15 cellular contexts compared by ENCODE assay signal in the genomic region with DNA sequence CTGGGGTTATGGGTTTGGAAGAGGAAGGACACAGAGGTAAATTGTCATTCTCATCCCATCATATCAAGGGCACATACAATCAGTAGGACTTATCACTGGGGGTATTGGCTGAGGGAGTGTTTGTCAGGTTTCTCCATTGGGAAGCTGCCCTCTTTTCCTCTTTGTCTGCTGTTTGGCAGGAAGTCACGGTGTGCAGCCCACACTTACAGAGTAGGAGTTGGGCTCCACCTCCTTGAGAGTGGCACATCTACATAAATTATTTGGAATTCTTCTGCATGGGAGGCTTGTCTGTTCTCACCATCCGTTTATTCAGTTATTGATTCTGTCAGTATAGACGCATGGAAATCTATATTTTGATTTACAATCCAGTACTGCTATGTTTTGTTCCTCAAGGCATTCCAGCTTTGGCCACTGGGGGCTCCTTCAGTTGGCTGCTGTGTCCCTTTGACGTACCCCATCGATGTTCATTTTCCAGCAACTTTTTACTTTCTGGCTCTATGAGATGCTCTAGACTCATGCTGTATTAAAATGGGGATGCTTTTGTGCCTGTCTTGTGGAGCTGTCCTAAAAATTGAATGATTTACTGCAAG.
DNase-seq lines count a peak whose midpoint lies in the region; ATAC-seq, FAIRE-seq and TF ChIP-seq lines count a peak whose summit lies in the region.
"Had no signal": no experiment of that assay in that cellular context is flagged by ENCODE, and none has a peak within 500 bp of the region (broad histone marks: within the 10 kb centered on the region; RNA-seq: fewer than 3 reads in every experiment).

No MANE protein-coding gene starts in this region.

- no peaks in the 10 kb centered on the region for H3K4me1 Mint-ChIP-seq in Caco-2 (ENCODE audit: low read depth, unreplicated experiment)
- H3K4me1 Mint-ChIP-seq in nephron progenitor cell, result peaks cover 25% of the 10 kb centered on the region
- H3K4me1 Mint-ChIP-seq in activated T-helper 17 cell treated with anti-CD3 and anti-CD28 coated beads, Interleukin-2, amount 50 U/mL, for 72 hours, result peaks cover 16% of the 10 kb centered on the region

- POLR2A ChIA-PET in Caco-2 (lab: Charles Lee), result no interaction called here

- dilution Hi-C loops in mammary epithelial cell (cut with HindIII; ENCODE audit: low sequenced_read_pairs), result no loop called here

- H4K8ac ChIP-seq in trophoblast cell (ENCODE audit: low read depth, low read length), result no peak overlapping the region

- TF ChIP-seq CTCF in Caco-2 (IDR thresholded peaks at IDR 0.05; ENCODE audit: insufficient read depth in 1 of 2, low read depth in 1 of 2, low read length in 1 of 2, severe bottlenecking in 1 of 2, unreplicated experiment in 1 of 2) (peak; percentile 24 to 40), LNCAP (IDR thresholded peaks at IDR 0.05) (peak; percentile 45), mammary epithelial cell (conservative IDR thresholded peaks at IDR 0.05 in 1 of 2, IDR thresholded peaks at IDR 0.05 in 1 of 2; ENCODE audit: extremely low read depth in 1 of 2, insufficient read depth in 1 of 2, low read depth in 1 of 2, low read length in 2 of 2) (peak; percentile 38 to 39), nephron progenitor cell (IDR thresholded peaks at IDR 0.05) (peak; percentile 48)

- H3K4me3 ChIP-seq in Caco-2 (ENCODE audit: low read depth, low read length) (no peak overlapping the region), mammary epithelial cell (replicated peaks in 1 of 3; ENCODE audit: insufficient read depth in 1 of 3, low read depth in 2 of 3, low read length in 3 of 3) (no peak overlapping the region), H7 (ENCODE audit: insufficient read depth, low read depth, low read length) (no peak overlapping the region), trophoblast cell (ENCODE audit: low read depth, low read length) (no peak overlapping the region)

- in situ Hi-C loops in mammary epithelial cell (cut with MboI; ENCODE audit: low sequenced_read_pairs in 2 of 2), result loop anchor here in 1 of 2 donors (25.0 kb wide), 1 partner anchor 742 kb away; no protein-coding TSS in a partner anchor

- H3K79me2 ChIP-seq in mammary epithelial cell (ENCODE audit: insufficient read depth, low read length) (peaks cover 38% of the 10 kb centered on the region), trophoblast cell (ENCODE audit: control insufficient read depth, insufficient read depth, low read length, poor library complexity) (no peaks in the 10 kb centered on the region)

- H3K18ac ChIP-seq in trophoblast cell (ENCODE audit: low read length), result no peak overlapping the region

- H2BK5ac ChIP-seq in trophoblast cell (ENCODE audit: low read depth, low read length, poor library complexity), result no peak overlapping the region

- H2AFZ ChIP-seq in mammary epithelial cell (ENCODE audit: low read depth, low read length) (no peak overlapping the region), trophoblast cell (ENCODE audit: insufficient read depth, low read length, poor library complexity) (no peak overlapping the region)

- DNase-seq in Caco-2 (no peak), mammary epithelial cell (no peak), nephron progenitor cell (no peak), H7 (no peak), trophoblast cell (no peak), urothelium cell line (ENCODE audit: low spot score) (no peak)
- DNase-seq: activated T-cell treated with anti-CD3 and anti-CD28 coated beads, Interleukin-2, amount 50 U/mL, for 24 hours; KG1; naive thymus-derived CD8-positive, alpha-beta T cell; NCI-H226 had no signal

- BruUV-seq in Caco-2 (replicated peaks; lab: Mats Ljungman, UMichigan) (no TSS peak), mammary epithelial cell (replicated peaks; lab: Mats Ljungman, UMichigan) (no TSS peak)

- no peak for ATAC-seq in activated T-helper 17 cell treated with anti-CD3 and anti-CD28 coated beads, Interleukin-2, amount 50 U/mL, for 72 hours (replicated peaks)
- ATAC-seq: esophagus mucosa; naive thymus-derived CD8-positive, alpha-beta T cell had no signal

- H3K4me1 ChIP-seq in Caco-2 (no peaks in the 10 kb centered on the region), mammary epithelial cell (ENCODE audit: insufficient read depth, low read length) (peaks cover 3% of the 10 kb centered on the region), trophoblast cell (ENCODE audit: control insufficient read depth in 1 of 2, insufficient read depth in 2 of 2, low read length in 2 of 2) (no peaks in the 10 kb centered on the region)

- H4K12ac ChIP-seq in trophoblast cell (ENCODE audit: low read depth, low read length), result no peak overlapping the region

- H4K91ac ChIP-seq in trophoblast cell (ENCODE audit: low read depth, low read length), result no peak overlapping the region

- H3K27me3 Mint-ChIP-seq in Caco-2 (ENCODE audit: insufficient read depth, unreplicated experiment) (peaks cover 12% of the 10 kb centered on the region), nephron progenitor cell (ENCODE audit: low read depth, poor library complexity) (peaks cover 31% of the 10 kb centered on the region)
- no peaks in the 10 kb centered on the region for H3K27me3 Mint-ChIP-seq in activated T-helper 17 cell treated with anti-CD3 and anti-CD28 coated beads, Interleukin-2, amount 50 U/mL, for 72 hours
- H3K27me3 Mint-ChIP-seq: activated T-cell treated with anti-CD3 and anti-CD28 coated beads, Interleukin-2, amount 50 U/mL, for 24 hours; naive thymus-derived CD8-positive, alpha-beta T cell had no signal

- H3K4ac ChIP-seq in trophoblast cell (ENCODE audit: low read depth, low read length), result no peak overlapping the region

- H4K20me1 ChIP-seq in mammary epithelial cell (ENCODE audit: insufficient read depth, low read length), result no peaks in the 10 kb centered on the region

- no peaks in the 10 kb centered on the region for H3K27me3 ChIP-seq in Caco-2 (replicated peaks; ENCODE audit: control insufficient read depth, insufficient read depth, low read length)
- H3K27me3 ChIP-seq in mammary epithelial cell (ENCODE audit: insufficient read depth, low read length), result no peaks in the 10 kb centered on the region
- H3K27me3 ChIP-seq in H7 (ENCODE audit: control insufficient read depth, insufficient read depth, low read length), result no peaks in the 10 kb centered on the region
- H3K27me3 ChIP-seq in trophoblast cell (ENCODE audit: insufficient read depth, low read length), result no peaks in the 10 kb centered on the region

- no peak overlapping the region for H2BK120ac ChIP-seq in trophoblast cell (ENCODE audit: insufficient read depth, low read length, poor library complexity)

- H3K4me2 ChIP-seq in mammary epithelial cell (ENCODE audit: insufficient read depth, low read depth, low read length), result no peak overlapping the region
- H3K4me2 ChIP-seq in trophoblast cell (ENCODE audit: low read length), result no peak overlapping the region

- WGBS in mammary epithelial cell (ENCODE audit: low coverage, missing lambda C conversion rate), result 53% methylated on average over 5 of the region's 5 CpGs
- WGBS in trophoblast cell (ENCODE audit: extremely low coverage, insufficient coverage, insufficient read length), result no CpG with 5 or more reads among the region's 5 CpGs

- no peak overlapping the region for H3K14ac ChIP-seq in trophoblast cell (ENCODE audit: low read length)

- H3K23ac ChIP-seq in trophoblast cell (ENCODE audit: low read length), result no peak overlapping the region

- H3K36me3 Mint-ChIP-seq in Caco-2 (ENCODE audit: insufficient read depth, unreplicated experiment) (no peaks in the 10 kb centered on the region), nephron progenitor cell (ENCODE audit: low read depth) (no peaks in the 10 kb centered on the region)
- H3K36me3 Mint-ChIP-seq in activated T-helper 17 cell treated with anti-CD3 and anti-CD28 coated beads, Interleukin-2, amount 50 U/mL, for 72 hours (ENCODE audit: low read depth), result no peaks in the 10 kb centered on the region
- H3K36me3 Mint-ChIP-seq: naive thymus-derived CD8-positive, alpha-beta T cell had no signal

- H2BK12ac ChIP-seq in trophoblast cell (ENCODE audit: low read length), result no peak overlapping the region

- H3K9me3 ChIP-seq in Caco-2 (no peaks in the 10 kb centered on the region), mammary epithelial cell (replicated peaks; ENCODE audit: insufficient read depth, low read length) (no peaks in the 10 kb centered on the region), trophoblast cell (ENCODE audit: insufficient read depth, low read depth, low read length) (no peaks in the 10 kb centered on the region)

- no peak overlapping the region for H2AK5ac ChIP-seq in trophoblast cell (ENCODE audit: low read length)

- H3K27ac ChIP-seq in mammary epithelial cell (ENCODE audit: insufficient read depth, low read depth, low read length), result no peak overlapping the region
- H3K27ac ChIP-seq in trophoblast cell (ENCODE audit: low read depth, low read length), result no peak overlapping the region

- no peak overlapping the region for H3K4me3 Mint-ChIP-seq in Caco-2 (ENCODE audit: unreplicated experiment)
- H3K4me3 Mint-ChIP-seq in nephron progenitor cell, result no peak overlapping the region
- no peak overlapping the region for H3K4me3 Mint-ChIP-seq in activated T-helper 17 cell treated with anti-CD3 and anti-CD28 coated beads, Interleukin-2, amount 50 U/mL, for 72 hours
- H3K4me3 Mint-ChIP-seq: activated T-cell treated with anti-CD3 and anti-CD28 coated beads, Interleukin-2, amount 50 U/mL, for 24 hours; naive thymus-derived CD8-positive, alpha-beta T cell had no signal

- no peaks in the 10 kb centered on the region for H3K36me3 ChIP-seq in Caco-2 (ENCODE audit: control insufficient read depth, insufficient read depth, low read length)
- no peaks in the 10 kb centered on the region for H3K36me3 ChIP-seq in mammary epithelial cell (ENCODE audit: insufficient read depth, low read length)
- no peaks in the 10 kb centered on the region for H3K36me3 ChIP-seq in H7 (replicated peaks; ENCODE audit: control insufficient read depth, insufficient read depth, low read length)
- no peaks in the 10 kb centered on the region for H3K36me3 ChIP-seq in trophoblast cell (ENCODE audit: control insufficient read depth in 1 of 2, insufficient read depth in 2 of 2, low read length in 2 of 2)

- H3K27ac Mint-ChIP-seq in Caco-2 (ENCODE audit: unreplicated experiment) (no peak overlapping the region), nephron progenitor cell (no peak overlapping the region)
- H3K27ac Mint-ChIP-seq in activated T-helper 17 cell treated with anti-CD3 and anti-CD28 coated beads, Interleukin-2, amount 50 U/mL, for 72 hours, result no peak overlapping the region
- H3K27ac Mint-ChIP-seq: activated T-cell treated with anti-CD3 and anti-CD28 coated beads, Interleukin-2, amount 50 U/mL, for 24 hours; naive thymus-derived CD8-positive, alpha-beta T cell had no signal

- H3K9ac ChIP-seq in mammary epithelial cell (ENCODE audit: insufficient read depth, low read length) (no peak overlapping the region), trophoblast cell (ENCODE audit: low read length) (no peak overlapping the region)

- H3K9me3 Mint-ChIP-seq in Caco-2 (ENCODE audit: unreplicated experiment) (no peaks in the 10 kb centered on the region), nephron progenitor cell (no peaks in the 10 kb centered on the region)
- no peaks in the 10 kb centered on the region for H3K9me3 Mint-ChIP-seq in activated T-helper 17 cell treated with anti-CD3 and anti-CD28 coated beads, Interleukin-2, amount 50 U/mL, for 72 hours
- H3K9me3 Mint-ChIP-seq: activated T-cell treated with anti-CD3 and anti-CD28 coated beads, Interleukin-2, amount 50 U/mL, for 24 hours; naive thymus-derived CD8-positive, alpha-beta T cell had no signal

- intact Hi-C loops in Caco-2 (cut with micrococcal nuclease; ENCODE audit: unreplicated experiment), result no loop called here
- intact Hi-C loops in mammary epithelial cell (cut with micrococcal nuclease), result no loop called here

- FAIRE-seq in urothelium cell line (lab: Jason Lieb, UNC), result no peak
- FAIRE-seq: GM12892, H54 had no signal

- CTCF ChIA-PET in Caco-2 (lab: Charles Lee) (no interaction called here), mammary epithelial cell (lab: Charles Lee; ENCODE audit: low non-redundant PET) (no interaction called here)

- no peaks in the 10 kb centered on the region for H3K79me1 ChIP-seq in trophoblast cell (ENCODE audit: low read length)
